In genomic region chr1:53945183-53945432, GRCh38 we compare ENCODE assay signal across 8 cellular contexts. TPM values are rescaled to one million over a fixed set of nuclear protein-coding genes. Genes with fewer than 3 reads are reported as not detected.
DNase-seq lines count a peak whose midpoint lies in the region; ATAC-seq and TF ChIP-seq lines count a peak whose summit lies in the region.

No MANE protein-coding gene starts in this region.

- no peak for TF ChIP-seq RAD21 in SK-N-SH (IDR thresholded peaks at IDR 0.05; ENCODE audit: low read length)

- 2% methylated on average over 16 of the region's 16 CpGs for WGBS in SK-N-SH (ENCODE audit: low lambda C conversion rate)

- peak overlapping the region; percentile 72 to 95 for H3K4me3 ChIP-seq in SK-N-SH (ENCODE audit: low read depth in 2 of 2, low read length in 1 of 2)

- H3K4me3 Mint-ChIP-seq in activated T-helper 17 cell treated with anti-CD3 and anti-CD28 coated beads, Interleukin-2, amount 50 U/mL, for 72 hours, result peak overlapping the region; percentile 99
- H3K4me3 Mint-ChIP-seq in immature natural killer cell, result peak overlapping the region; percentile 87 to 99 (median 94)

- TF ChIP-seq CTCF in SK-N-SH (IDR thresholded peaks at IDR 0.05), result no peak

- peak overlapping the region; percentile 83 for H3K9ac ChIP-seq in SK-N-SH

- peaks cover 37% of the 10 kb centered on the region for H3K4me1 Mint-ChIP-seq in activated T-helper 17 cell treated with anti-CD3 and anti-CD28 coated beads, Interleukin-2, amount 50 U/mL, for 72 hours
- H3K4me1 Mint-ChIP-seq in immature natural killer cell, result peaks cover 41 to 61% of the 10 kb centered on the region in 2 donors

- peaks cover 12% of the 10 kb centered on the region for H4K20me1 ChIP-seq in SK-N-SH (ENCODE audit: insufficient read depth)

- H3K27ac ChIP-seq in SK-N-SH (ENCODE audit: low read depth in 2 of 2, low read length in 1 of 2), result peak overlapping the region; percentile 74 to 85

- no peak for TF ChIP-seq EP300 in SK-N-SH (IDR thresholded peaks at IDR 0.05; ENCODE audit: borderline replicate concordance in 1 of 2, low read depth in 1 of 2, low read length in 1 of 2)

- ATAC-seq in SK-N-SH treated with all-trans-retinoic acid at 6 μM for 48 hours (no peak), GM21367 (IDR thresholded peaks at IDR 0.05; ENCODE audit: unreplicated experiment) (no peak)
- no peak for ATAC-seq in activated T-helper 17 cell treated with anti-CD3 and anti-CD28 coated beads, Interleukin-2, amount 50 U/mL, for 72 hours (replicated peaks)

- no peak for DNase-seq in SK-N-SH
- DNase-seq in immature natural killer cell, result no peak
- DNase-seq in superior temporal gyrus (ENCODE audit: extremely low spot score), result peak; percentile 29
- DNase-seq in C1 segment of cervical spinal cord (lab: John Stamatoyannopoulos, UW), result no peak
- DNase-seq in amygdala (lab: John Stamatoyannopoulos, UW), result no peak

- peaks cover 7% of the 10 kb centered on the region for H3K9me3 Mint-ChIP-seq in activated T-helper 17 cell treated with anti-CD3 and anti-CD28 coated beads, Interleukin-2, amount 50 U/mL, for 72 hours
- no peaks in the 10 kb centered on the region for H3K9me3 Mint-ChIP-seq in immature natural killer cell

- H3K9me3 ChIP-seq in SK-N-SH, result no peaks in the 10 kb centered on the region

- H2AFZ ChIP-seq in SK-N-SH (ENCODE audit: low read depth), result peak overlapping the region; percentile 79; the same call in 1 of the 2 replicates

- POLR2A ChIA-PET in SK-N-SH (lab: Yijun Ruan, JAX), result interaction anchor here (0.9 to 1.6 kb wide), 6 partner anchors 9 to 107 kb away, joined by 3 to 5 read pairs (median 4); partner anchors contain the start of gene TMEM59

- H3K79me2 ChIP-seq in SK-N-SH (ENCODE audit: insufficient read depth), result peaks cover 77% of the 10 kb centered on the region

- H3K36me3 Mint-ChIP-seq in activated T-helper 17 cell treated with anti-CD3 and anti-CD28 coated beads, Interleukin-2, amount 50 U/mL, for 72 hours (ENCODE audit: low read depth), result peaks cover 43% of the 10 kb centered on the region
- H3K36me3 Mint-ChIP-seq in immature natural killer cell, result peaks cover 0 to 3% (median 0%) of the 10 kb centered on the region in 3 donors

- peaks cover 11 to 28% of the 10 kb centered on the region in 2 experiments; a peak in 2 of 4 replicates for H3K4me1 ChIP-seq in SK-N-SH (ENCODE audit: control insufficient read depth in 1 of 2, insufficient read depth in 2 of 2, low read depth in 1 of 2, low read length in 1 of 2)

- H3K27me3 Mint-ChIP-seq in activated T-helper 17 cell treated with anti-CD3 and anti-CD28 coated beads, Interleukin-2, amount 50 U/mL, for 72 hours, result no peaks in the 10 kb centered on the region
- H3K27me3 Mint-ChIP-seq in immature natural killer cell (ENCODE audit: low read depth in 3 of 3), result peaks cover 5 to 18% (median 16%) of the 10 kb centered on the region in 3 donors

- no peaks in the 10 kb centered on the region for H3F3A ChIP-seq in SK-N-SH (replicated peaks; ENCODE audit: insufficient read depth)

- CTCF ChIA-PET in SK-N-SH (lab: Yijun Ruan, JAX), result interaction anchor here (0.7 to 11.2 kb wide), 4 partner anchors 50 to 104 kb away, joined by 3 to 100 read pairs (median 3); no protein-coding TSS in a partner anchor

- H3K9me2 ChIP-seq in SK-N-SH, result no peaks in the 10 kb centered on the region

- no peaks in the 10 kb centered on the region for H3K27me3 ChIP-seq in SK-N-SH (ENCODE audit: insufficient read depth)

- peak overlapping the region; percentile 93 for H3K27ac Mint-ChIP-seq in activated T-helper 17 cell treated with anti-CD3 and anti-CD28 coated beads, Interleukin-2, amount 50 U/mL, for 72 hours
- peak overlapping the region; percentile 91 to 97 (median 95) for H3K27ac Mint-ChIP-seq in immature natural killer cell

- peaks cover 11 to 16% of the 10 kb centered on the region in 2 experiments for H3K36me3 ChIP-seq in SK-N-SH (replicated peaks in 1 of 2; ENCODE audit: control insufficient read depth in 1 of 2, insufficient read depth in 2 of 2, low read length in 1 of 2)

- peak overlapping the region; percentile 75 for H3K4me2 ChIP-seq in SK-N-SH

TF ChIP-seq in SK-N-SH, 30 proteins besides CTCF, POLR2A, EP300 and RAD21 (continues in another document):
- TF ChIP-seq EZH2phosphoT487 (IDR thresholded peaks at IDR 0.05; ENCODE audit: borderline replicate concordance, low read depth), result no peak
- no peak for TF ChIP-seq USF2 (IDR thresholded peaks at IDR 0.05; ENCODE audit: borderline replicate concordance, low read depth, low read length)

TF ChIP-seq in SK-N-SH treated with all-trans-retinoic acid at 6 μM for 48 hours, 23 proteins besides CTCF, POLR2A, EP300 and RAD21 (continues in another document):
- TF ChIP-seq TCF4 (CRISPR knock-in tag; IDR thresholded peaks at IDR 0.05; ENCODE audit: borderline replicate concordance) (no peak), ZC3H10 (CRISPR knock-in tag; IDR thresholded peaks at IDR 0.05) (no peak), ZFP3 (CRISPR knock-in tag; IDR thresholded peaks at IDR 0.05) (no peak), ISL1 (CRISPR knock-in tag; IDR thresholded peaks at IDR 0.05) (no peak), ESRRG (CRISPR knock-in tag; IDR thresholded peaks at IDR 0.05) (no peak), ZFP30 (CRISPR knock-in tag; IDR thresholded peaks at IDR 0.05) (no peak), ZNF70 (CRISPR knock-in tag; IDR thresholded peaks at IDR 0.05) (no peak), ZNF8 (CRISPR knock-in tag; IDR thresholded peaks at IDR 0.05) (no peak), GLIS3 (CRISPR knock-in tag; IDR thresholded peaks at IDR 0.05) (no peak), CSDC2 (CRISPR knock-in tag; IDR thresholded peaks at IDR 0.05) (no peak), CREB5 (CRISPR knock-in tag; IDR thresholded peaks at IDR 0.05; ENCODE audit: low read depth) (no peak), BACH2 (CRISPR knock-in tag; IDR thresholded peaks at IDR 0.05; ENCODE audit: borderline replicate concordance) (no peak), ZNF565 (CRISPR knock-in tag; conservative IDR thresholded peaks at IDR 0.05; ENCODE audit: low read depth) (no peak)
- TF ChIP-seq, protein P1, sequence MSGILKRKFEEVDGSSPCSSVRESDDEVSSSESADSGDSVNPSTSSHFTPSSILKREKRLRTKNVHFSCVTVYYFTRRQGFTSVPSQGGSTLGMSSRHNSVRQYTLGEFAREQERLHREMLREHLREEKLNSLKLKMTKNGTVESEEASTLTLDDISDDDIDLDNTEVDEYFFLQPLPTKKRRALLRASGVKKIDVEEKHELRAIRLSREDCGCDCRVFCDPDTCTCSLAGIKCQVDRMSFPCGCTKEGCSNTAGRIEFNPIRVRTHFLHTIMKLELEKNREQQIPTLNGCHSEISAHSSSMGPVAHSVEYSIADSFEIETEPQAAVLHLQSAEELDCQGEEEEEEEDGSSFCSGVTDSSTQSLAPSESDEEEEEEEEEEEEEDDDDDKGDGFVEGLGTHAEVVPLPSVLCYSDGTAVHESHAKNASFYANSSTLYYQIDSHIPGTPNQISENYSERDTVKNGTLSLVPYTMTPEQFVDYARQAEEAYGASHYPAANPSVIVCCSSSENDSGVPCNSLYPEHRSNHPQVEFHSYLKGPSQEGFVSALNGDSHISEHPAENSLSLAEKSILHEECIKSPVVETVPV (CRISPR knock-in tag; IDR thresholded peaks at IDR 0.05), result no peak

RNA-seq across cellular contexts. Expression of gene IFT25, which starts 0.4 kb away (rescaled TPM):
- polyA plus RNA-seq in SK-N-SH (2012; rRNA removed) (25.7 TPM in 2 replicates), immature natural killer cell (10 to 100 TPM; 58.6 to 72.6 (median 66.7) TPM)
- polyA plus RNA-seq in SK-N-SH (2012; cell fraction: cytosol; rRNA removed), result 34.8 and 55.2 TPM in 2 replicates
- 17.1 and 25.3 TPM in 2 replicates for polyA plus RNA-seq in SK-N-SH (2012; cell fraction: nucleus; rRNA removed)
- total RNA-seq in activated T-helper 17 cell treated with anti-CD3 and anti-CD28 coated beads, Interleukin-2, amount 50 U/mL, for 72 hours, result 10 to 100 TPM; 71.3 to 99.6 TPM

RNA-seq across cellular contexts. Expression of gene LRRC42, which starts 1.0 kb away (rescaled TPM):
- polyA plus RNA-seq in SK-N-SH (2012; rRNA removed), result 35.0 and 40.9 TPM in 2 replicates
- 37.0 and 39.4 TPM in 2 replicates for polyA plus RNA-seq in SK-N-SH (2012; cell fraction: cytosol; rRNA removed)
- polyA plus RNA-seq in SK-N-SH (2012; cell fraction: nucleus; rRNA removed), result 23.8 and 29.8 TPM in 2 replicates
- 10 to 100 TPM; 25.2 to 28.5 TPM for total RNA-seq in activated T-helper 17 cell treated with anti-CD3 and anti-CD28 coated beads, Interleukin-2, amount 50 U/mL, for 72 hours
- 10 to 100 TPM in 1 of 3 donors, 1 to 10 TPM in 2; 7.5 to 10.1 (median 9.8) TPM for polyA plus RNA-seq in immature natural killer cell

RNA-seq across cellular contexts. Expression of gene DIO1, which starts 51.1 kb away (rescaled TPM):
- polyA plus RNA-seq in SK-N-SH (2012; rRNA removed), result not detected in 2 replicates
- polyA plus RNA-seq in SK-N-SH (2012; cell fraction: cytosol; rRNA removed), result not detected in 2 replicates
- not detected in 2 replicates for polyA plus RNA-seq in SK-N-SH (2012; cell fraction: nucleus; rRNA removed)
- not detected for total RNA-seq in activated T-helper 17 cell treated with anti-CD3 and anti-CD28 coated beads, Interleukin-2, amount 50 U/mL, for 72 hours
- under 1 TPM in 2 of 3 donors, not detected in 1; 0.11 to 0.13 TPM for polyA plus RNA-seq in immature natural killer cell

RNA-seq across cellular contexts. Expression of gene YIPF1, which starts 55.5 kb away (rescaled TPM):
- 23.1 and 31.7 TPM in 2 replicates for polyA plus RNA-seq in SK-N-SH (2012; rRNA removed)
- 28.6 and 28.9 TPM in 2 replicates for polyA plus RNA-seq in SK-N-SH (2012; cell fraction: cytosol; rRNA removed)
- polyA plus RNA-seq in SK-N-SH (2012; cell fraction: nucleus; rRNA removed), result 21.0 and 29.0 TPM in 2 replicates
- 10 to 100 TPM; 13.7 to 14.8 TPM for total RNA-seq in activated T-helper 17 cell treated with anti-CD3 and anti-CD28 coated beads, Interleukin-2, amount 50 U/mL, for 72 hours
- 10 to 100 TPM; 28.7 to 35.7 (median 29.4) TPM for polyA plus RNA-seq in immature natural killer cell
